ENCODE assay signal across 8 cellular contexts in the genomic region with DNA sequence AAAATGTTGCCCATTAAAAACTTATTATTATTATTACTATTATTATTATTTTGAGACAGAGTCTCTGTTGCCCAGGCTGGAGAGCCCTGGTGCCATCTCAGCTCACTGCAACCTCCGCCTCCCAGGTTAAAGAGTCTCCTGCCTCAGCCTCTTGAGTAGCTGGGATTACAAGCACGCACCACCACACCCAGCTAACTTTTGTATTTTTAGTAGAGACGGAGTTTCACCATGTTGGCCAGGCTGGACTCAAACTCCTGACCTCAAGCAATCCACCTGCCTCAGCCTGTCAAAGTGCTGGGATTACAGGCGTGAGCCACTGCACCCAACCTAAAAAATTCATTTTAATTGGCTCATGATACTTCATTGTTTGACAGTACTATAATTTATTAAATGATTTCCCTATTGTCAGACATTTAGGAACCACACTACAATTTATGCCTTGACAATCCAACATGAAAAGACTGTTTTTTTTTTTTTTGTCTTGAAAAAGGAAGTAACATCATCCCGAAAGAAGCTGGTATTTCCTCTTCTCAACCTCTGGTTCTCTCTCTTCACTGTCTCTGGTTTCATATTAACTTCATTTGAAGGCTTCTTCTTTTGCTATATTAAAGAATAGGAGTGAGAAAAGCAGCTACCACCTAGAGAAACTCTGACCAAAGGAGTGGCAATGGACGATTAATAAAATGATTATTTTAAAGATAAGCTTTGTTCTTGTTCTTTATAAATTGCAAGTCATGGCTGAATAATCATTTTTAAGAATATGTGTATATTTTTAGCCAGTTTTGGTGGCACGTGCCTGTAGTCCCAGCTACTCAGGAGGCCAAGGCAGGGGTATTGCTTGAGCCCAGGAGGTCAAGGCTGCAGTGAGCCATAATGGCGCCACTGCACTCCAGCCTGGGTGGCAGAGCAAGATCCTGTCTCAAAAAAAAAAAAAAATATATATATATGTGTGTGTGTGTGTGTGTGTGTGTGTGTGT. TPM values are rescaled to one million over a fixed set of nuclear protein-coding genes. Genes with fewer than 3 reads are reported as not detected.
DNase-seq lines count a peak whose midpoint lies in the region; ATAC-seq, FAIRE-seq and TF ChIP-seq lines count a peak whose summit lies in the region.
"Not testable (repeated sequence)": the region's sequence is repeated elsewhere in the genome, so short reads cannot be mapped to it uniquely, and the experiment has no call there.

No MANE protein-coding gene starts in this region.

- H3K4me1 Mint-ChIP-seq in T-helper 2 cell treated with Interferon-gamma antibody and Interleukin-4, amounts not matched to agents 5 μg/mL and 100 μg/mL, for 36 hours (ENCODE audit: low read depth), result peaks cover 15% of the 10 kb centered on the region

- not testable (repeated sequence) for H3K27me3 ChIP-seq in osteoblast (ENCODE audit: insufficient read depth, low read length)

- POLR2A ChIA-PET in A549 (lab: Yijun Ruan, JAX), result interaction anchor here (0.5 to 0.7 kb wide), 2 partner anchors 11 to 36 kb away, joined by 4 read pairs; no protein-coding TSS in a partner anchor

- not testable (repeated sequence) for H3K4me2 ChIP-seq in A549; osteoblast (ENCODE audit: insufficient read depth, low read length)

- peak overlapping the region; percentile 36 for H2AFZ ChIP-seq in osteoblast (ENCODE audit: low read length)

- H3K4me3 Mint-ChIP-seq in T-helper 2 cell treated with Interferon-gamma antibody and Interleukin-4, amounts not matched to agents 5 μg/mL and 100 μg/mL, for 36 hours, result peak overlapping the region; percentile 38

- not testable (repeated sequence) for TF ChIP-seq RAD21 in A549 (conservative IDR thresholded peaks at IDR 0.05 in 1 of 2, IDR thresholded peaks at IDR 0.05 in 1 of 2)

- H3K79me2 ChIP-seq in osteoblast (ENCODE audit: insufficient read depth, low read length), result not testable (repeated sequence)

- not testable (repeated sequence) for H3K9me3 ChIP-seq in A549; osteoblast (ENCODE audit: low read depth, low read length)

- peaks cover 10% of the 10 kb centered on the region for H3K27me3 Mint-ChIP-seq in T-helper 2 cell treated with Interferon-gamma antibody and Interleukin-4, amounts not matched to agents 5 μg/mL and 100 μg/mL, for 36 hours (ENCODE audit: low read depth)

- CTCF ChIA-PET in A549 (lab: Yijun Ruan, JAX), result interaction anchor here (1.5 kb wide), 1 partner anchor 14 kb away, joined by 3 read pairs; no protein-coding TSS in a partner anchor

- peak overlapping the region in 1 of 2 experiments; percentile 37; a peak in 1 of 6 replicates for H3K27ac ChIP-seq in A549
- H3K27ac ChIP-seq in osteoblast (ENCODE audit: low read depth, low read length), result not testable (repeated sequence)

- not testable (repeated sequence) for ATAC-seq in A549
- peak; percentile 77 for ATAC-seq in GM21381 (IDR thresholded peaks at IDR 0.05; ENCODE audit: unreplicated experiment)
- peak; percentile 79 for ATAC-seq in HG03135 (IDR thresholded peaks at IDR 0.05; ENCODE audit: unreplicated experiment)
- ATAC-seq in esophagus mucosa, result peak; percentile 48

- H3K9me3 Mint-ChIP-seq in T-helper 2 cell treated with Interferon-gamma antibody and Interleukin-4, amounts not matched to agents 5 μg/mL and 100 μg/mL, for 36 hours, result not testable (repeated sequence)

- not testable (repeated sequence) for H3K4me1 ChIP-seq in A549; osteoblast (ENCODE audit: insufficient read depth, low read length)

- H3K4me3 ChIP-seq in A549; osteoblast (ENCODE audit: insufficient read depth, low read length): not testable (repeated sequence)

- not testable (repeated sequence) for H3K36me3 ChIP-seq in osteoblast (ENCODE audit: insufficient read depth, low read length)

- peak overlapping the region; percentile 26 for H3K27ac Mint-ChIP-seq in T-helper 2 cell treated with Interferon-gamma antibody and Interleukin-4, amounts not matched to agents 5 μg/mL and 100 μg/mL, for 36 hours

- H3K36me3 Mint-ChIP-seq in T-helper 2 cell treated with Interferon-gamma antibody and Interleukin-4, amounts not matched to agents 5 μg/mL and 100 μg/mL, for 36 hours (ENCODE audit: low read depth), result not testable (repeated sequence)

- DNase-seq in A549 (ENCODE audit: low read depth in 1 of 2, low spot score in 1 of 2); T-helper 2 cell treated with Interferon-gamma antibody and Interleukin-4, amounts not matched to agents 5 μg/mL and 100 μg/mL, for 36 hours (ENCODE audit: low spot score): not testable (repeated sequence)
- DNase-seq in GM13976 (ENCODE audit: low spot score) (peak; percentile 42), MV-4-11 (lab: John Stamatoyannopoulos, UW) (peak; percentile 89), osteoblast (ENCODE audit: insufficient read length, low spot score, missing footprints) (peak; percentile 39)

- H4K20me1 ChIP-seq in osteoblast (ENCODE audit: insufficient read depth, low read length), result not testable (repeated sequence)

- not testable (repeated sequence) for TF ChIP-seq CTCF in A549 (IDR thresholded peaks at IDR 0.05); GM13976 (IDR thresholded peaks at IDR 0.05; ENCODE audit: borderline replicate concordance, control extremely low read depth, extremely low read depth, insufficient read depth, missing control alignments); osteoblast (IDR thresholded peaks at IDR 0.05; ENCODE audit: extremely low read depth, low read depth, low read length)

- in situ Hi-C loops in GM13976 (cut with MboI; ENCODE audit: low sequenced_read_pairs, unreplicated experiment), result not testable (repeated sequence)

- not testable (repeated sequence) for TF ChIP-seq EP300 in A549 (IDR thresholded peaks at IDR 0.05)

- TF ChIP-seq POLR2A in A549 (IDR thresholded peaks at IDR 0.05; ENCODE audit: low read length), result not testable (repeated sequence)

- WGBS in A549 (ENCODE audit: missing lambda C conversion rate), result 82% methylated on average over 8 of the region's 8 CpGs

- FAIRE-seq in A549 (lab: Jason Lieb, UNC), result not testable (repeated sequence)

TF ChIP-seq in A549, 52 proteins besides CTCF, POLR2A, EP300 and RAD21:
- peak; percentile 65 for TF ChIP-seq NFE2L2 (conservative IDR thresholded peaks at IDR 0.05; ENCODE audit: low read length)

RNA-seq across cellular contexts. Expression of a gene that starts 44.0 kb away (rescaled TPM):
- polyA plus RNA-seq in A549 (2011; rRNA removed) (8.5 and 8.6 TPM in 2 replicates), A549 (2017; fragmentation: RNase III; extraction: RNeasy Plus Mini Kit Qiagen cat#74134 plus additional on column Dnase treatment) (4.5 to 6.4 TPM (median 5.0 TPM) in 3 replicates)
- polyA plus RNA-seq in A549 (2012; cell fraction: cytosol; rRNA removed), result 6.8 and 8.3 TPM in 2 replicates
- polyA plus RNA-seq in A549 (2012; cell fraction: nucleus; rRNA removed), result 6.0 and 10.3 TPM in 2 replicates
- 7.4 and 9.1 TPM in 2 replicates for polyA minus RNA-seq in A549 (2011; rRNA and poly(A)+ RNA removed)
- total RNA-seq in esophagus mucosa (7.8 TPM), osteoblast (13.0 and 16.8 TPM in 2 replicates)
